9 cellular contexts compared by ENCODE assay signal in genomic region chr6:133040025-133040838, GRCh38.
DNase-seq lines count a peak whose midpoint lies in the region; ATAC-seq and TF ChIP-seq lines count a peak whose summit lies in the region.
"Had no signal": no experiment of that assay in that cellular context is flagged by ENCODE, and none has a peak within 500 bp of the region (broad histone marks: within the 10 kb centered on the region; RNA-seq: fewer than 3 reads in every experiment).

No MANE protein-coding gene starts in this region.

- no peaks in the 10 kb centered on the region for H3K4me1 Mint-ChIP-seq in T-helper 17 cell
- no peaks in the 10 kb centered on the region for H3K4me1 Mint-ChIP-seq in activated naive CD4-positive, alpha-beta T cell treated with anti-CD3 and anti-CD28 coated beads, Interleukin-2, amount 10 ng/mL, durations not matched to agents 7 days and 5 days

- no peaks in the 10 kb centered on the region for H3K9me3 ChIP-seq in T-helper 17 cell (ENCODE audit: control insufficient read depth, low read length, poor library complexity, severe bottlenecking)

- no peak overlapping the region for H3K27ac ChIP-seq in 22Rv1

- DNase-seq in RPMI8226 (peak; percentile 9), globus pallidus (ENCODE audit: low spot score) (peak; percentile 35), NCI-H2227 treated with DMSO at 0.1 percent for 48 hours (lab: John Stamatoyannopoulos, UW) (no peak), T-helper 17 cell (no peak)
- DNase-seq in activated naive CD4-positive, alpha-beta T cell treated with anti-CD3 and anti-CD28 coated beads, Interleukin-2, amount 10 ng/mL, durations not matched to agents 7 days and 5 days: no peak
- DNase-seq: T-helper 1 cell had no signal

- no peak overlapping the region for H3K4me3 Mint-ChIP-seq in T-helper 17 cell
- H3K4me3 Mint-ChIP-seq in activated naive CD4-positive, alpha-beta T cell treated with anti-CD3 and anti-CD28 coated beads, Interleukin-2, amount 10 ng/mL, durations not matched to agents 7 days and 5 days: no peak overlapping the region

- H3K27ac Mint-ChIP-seq in T-helper 17 cell: no peak overlapping the region
- H3K27ac Mint-ChIP-seq in activated naive CD4-positive, alpha-beta T cell treated with anti-CD3 and anti-CD28 coated beads, Interleukin-2, amount 10 ng/mL, durations not matched to agents 7 days and 5 days: no peak overlapping the region

- ATAC-seq in GM19351 (IDR thresholded peaks at IDR 0.05; ENCODE audit: unreplicated experiment) (no peak), T-helper 17 cell (no peak)

- no peaks in the 10 kb centered on the region for H3K36me3 Mint-ChIP-seq in T-helper 17 cell (ENCODE audit: low read depth)
- no peaks in the 10 kb centered on the region for H3K36me3 Mint-ChIP-seq in activated naive CD4-positive, alpha-beta T cell treated with anti-CD3 and anti-CD28 coated beads, Interleukin-2, amount 10 ng/mL, durations not matched to agents 7 days and 5 days

- H3K27me3 Mint-ChIP-seq in T-helper 17 cell: peaks cover 22% of the 10 kb centered on the region
- H3K27me3 Mint-ChIP-seq in activated naive CD4-positive, alpha-beta T cell treated with anti-CD3 and anti-CD28 coated beads, Interleukin-2, amount 10 ng/mL, durations not matched to agents 7 days and 5 days: no peaks in the 10 kb centered on the region

- TF ChIP-seq CTCF in 22Rv1 (IDR thresholded peaks at IDR 0.05) (peak; percentile 74), GM12872 (IDR thresholded peaks at IDR 0.05; ENCODE audit: insufficient read depth, low read depth, low read length) (peak; percentile 36; the same call in 2 of the 3 replicates)

- H3K9me3 Mint-ChIP-seq in activated naive CD4-positive, alpha-beta T cell treated with anti-CD3 and anti-CD28 coated beads, Interleukin-2, amount 10 ng/mL, durations not matched to agents 7 days and 5 days: no peaks in the 10 kb centered on the region

- CTCF ChIA-PET in activated naive CD4-positive, alpha-beta T cell treated with anti-CD3 and anti-CD28 coated beads, Interleukin-2, amount 10 ng/mL, durations not matched to agents 7 days and 5 days (lab: Charles Lee): interaction anchor here (0.7 to 2.2 kb wide), 3 partner anchors 13 to 217 kb away, joined by 3 to 9 read pairs (median 3); no protein-coding TSS in a partner anchor

Comparison
In these comparisons a context has a peak if more than half of its experiments do, and no peak if none do; other contexts are left out.
1. DNase-seq: peak in RPMI8226 (single experiment) and globus pallidus (single experiment); none in NCI-H2227 treated with DMSO at 0.1 percent for 48 hours (single experiment), T-helper 17 cell (0 of 3) and activated naive CD4-positive, alpha-beta T cell treated with anti-CD3 and anti-CD28 coated beads, Interleukin-2, amount 10 ng/mL, durations not matched to agents 7 days and 5 days (single experiment).